Comparison of ENCODE assay signal across 24 cellular contexts in genomic region chr1:20586939-20587638, GRCh38. TPM values are rescaled to one million over a fixed set of nuclear protein-coding genes. Genes with fewer than 3 reads are reported as not detected.
DNase-seq lines count a peak whose midpoint lies in the region; ATAC-seq lines count a peak whose summit lies in the region.
"Had no signal": no experiment of that assay in that cellular context is flagged by ENCODE, and none has a peak within 500 bp of the region (broad histone marks: within the 10 kb centered on the region; RNA-seq: fewer than 3 reads in every experiment).

No MANE protein-coding gene starts in this region.

- H3K36me3 ChIP-seq in MG63: no peaks in the 10 kb centered on the region
- H3K36me3 ChIP-seq: left lung, vagina had no signal

- no peak overlapping the region for H3K4me3 ChIP-seq in MG63
- H3K4me3 ChIP-seq: hepatocyte, left lung, vagina had no signal

- peak; percentile 27 for DNase-seq in AG08395 (ENCODE audit: low spot score)
- DNase-seq in MG63: peak; percentile 77
- no peak for DNase-seq in epithelial cell of prostate (ENCODE audit: low read depth, low spot score)
- peak; percentile 46 for DNase-seq in hepatic stellate cell (ENCODE audit: low spot score)
- no peak for DNase-seq in MV-4-11 (lab: John Stamatoyannopoulos, UW)
- DNase-seq in activated CD4-positive, alpha-beta T cell treated with anti-CD3 and anti-CD28 coated beads, Interleukin-2, amount 50 U/mL, for 48 hours: no peak
- no peak for DNase-seq in AG08396 (ENCODE audit: low spot score)
- DNase-seq: activated CD4-positive, alpha-beta memory T cell treated with anti-CD3 and anti-CD28 coated beads for 36 hours; activated CD4-positive, CD25-positive, alpha-beta regulatory T cell; activated T-cell treated with anti-CD3 and anti-CD28 coated beads, Interleukin-2, amount 50 U/mL, for 1 hour; GF-D8; immature natural killer cell; left lung; midbrain; MM.1S; NCI-H1694 treated with DMSO at 0.1 percent for 48 hours; NCI-H748 treated with DMSO at 0.1 percent for 48 hours; substantia nigra; T1000 had no signal

- no peak for ATAC-seq in GM21825 (IDR thresholded peaks at IDR 0.05; ENCODE audit: unreplicated experiment)
- ATAC-seq: left lung; natural killer cell treated with Interleukin-12 subunit alpha and Interleukin-12 subunit beta and Interleukin-15 and Interleukin-18, amount 100 ng/mL, for 72 hours had no signal

- H3K27me3 ChIP-seq in MG63: no peaks in the 10 kb centered on the region
- H3K27me3 ChIP-seq: vagina had no signal

- no peaks in the 10 kb centered on the region for H3K9me3 ChIP-seq in MG63
- H3K9me3 ChIP-seq: left lung, vagina had no signal

- peak overlapping the region; percentile 22 for H3K27ac ChIP-seq in epithelial cell of prostate
- H3K27ac ChIP-seq: hepatocyte, left lung, vagina had no signal

RNA-seq across cellular contexts. Expression of gene CDA, which starts 1.8 kb away (rescaled TPM):
- not detected in 2 replicates for total RNA-seq in MG63 (2014; rRNA removed; shearing (Covaris generic); ENCODE audit: low replicate concordance)
- total RNA-seq: activated CD4-positive, alpha-beta memory T cell treated with anti-CD3 and anti-CD28 coated beads for 36 hours; natural killer cell treated with Interleukin-12 subunit alpha and Interleukin-12 subunit beta and Interleukin-15 and Interleukin-18, amount 100 ng/mL, for 72 hours had no signal

RNA-seq across cellular contexts. Expression of gene FAM43B, which starts 34.7 kb away (rescaled TPM):
- 0.15 TPM in 1 of 2 replicates, not detected in the other for total RNA-seq in MG63 (2014; rRNA removed; shearing (Covaris generic); ENCODE audit: low replicate concordance)
- total RNA-seq: activated CD4-positive, alpha-beta memory T cell treated with anti-CD3 and anti-CD28 coated beads for 36 hours; bronchial epithelial cell; natural killer cell treated with Interleukin-12 subunit alpha and Interleukin-12 subunit beta and Interleukin-15 and Interleukin-18, amount 100 ng/mL, for 72 hours; vagina had no signal

RNA-seq across cellular contexts. Expression of gene PINK1, which starts 46.2 kb away (rescaled TPM):
- 73.3 and 84.0 TPM in 2 replicates for total RNA-seq in MG63 (2014; rRNA removed; shearing (Covaris generic); ENCODE audit: low replicate concordance)

Comparison
In these comparisons a context has a peak if more than half of its experiments do, and no peak if none do; other contexts are left out.
1. DNase-seq: peak in AG08395 (single experiment), MG63 (single experiment) and hepatic stellate cell (single experiment); none in epithelial cell of prostate (single experiment), MV-4-11 (single experiment), activated CD4-positive, alpha-beta T cell treated with anti-CD3 and anti-CD28 coated beads, Interleukin-2, amount 50 U/mL, for 48 hours (0 of 2) and AG08396 (single experiment).